Comparison of ENCODE assay signal across 14 cellular contexts in genomic region chr4:3276961-3277360, GRCh38. TPM values are rescaled to one million over a fixed set of nuclear protein-coding genes. Genes with fewer than 3 reads are reported as not detected.
DNase-seq lines count a peak whose midpoint lies in the region; ATAC-seq, FAIRE-seq and TF ChIP-seq lines count a peak whose summit lies in the region.
"Had no signal": no experiment of that assay in that cellular context is flagged by ENCODE, and none has a peak within 500 bp of the region (broad histone marks: within the 10 kb centered on the region; RNA-seq: fewer than 3 reads in every experiment).

No MANE protein-coding gene starts in this region.

- no peak for TF ChIP-seq RAD21 in HepG2 (CRISPR knock-in tag; IDR thresholded peaks at IDR 0.05)

- H3K9me3 ChIP-seq in HepG2 (ENCODE audit: low read length) = no peaks in the 10 kb centered on the region
- H3K9me3 ChIP-seq: mucosa of descending colon had no signal

- no peak for TF ChIP-seq CTCF in HepG2 (CRISPR knock-in tag; IDR thresholded peaks at IDR 0.05)

- TF ChIP-seq EP300 in HepG2 (IDR thresholded peaks at IDR 0.05; ENCODE audit: low read depth in 2 of 2, low read length in 2 of 2) (no peak), HepG2 (CRISPR knock-in tag; IDR thresholded peaks at IDR 0.05; ENCODE audit: borderline replicate concordance) (no peak)

- no peaks in the 10 kb centered on the region for H4K20me1 ChIP-seq in HepG2 (ENCODE audit: insufficient read depth, low read length)

- 49% methylated on average over 9 of the region's 9 CpGs for WGBS in HepG2 (ENCODE audit: low lambda C conversion rate)

- H3K36me3 ChIP-seq in HepG2 (replicated peaks in 1 of 2; ENCODE audit: control insufficient read depth in 1 of 2, insufficient read depth in 2 of 2, low read length in 2 of 2) = no peaks in the 10 kb centered on the region

- H3K9ac ChIP-seq in HepG2 (ENCODE audit: insufficient read depth, low read depth, low read length) = no peak overlapping the region

- no peak overlapping the region for H3K4me3 ChIP-seq in HepG2 (replicated peaks in 1 of 3; ENCODE audit: insufficient read depth in 1 of 3, low read depth in 2 of 3, low read length in 3 of 3)
- H3K4me3 ChIP-seq: mucosa of descending colon had no signal

- TF ChIP-seq POLR2A in H54 (IDR thresholded peaks at IDR 0.05; ENCODE audit: low read depth, low read length) = no peak
- TF ChIP-seq POLR2A in HepG2 (IDR thresholded peaks at IDR 0.05; ENCODE audit: insufficient read depth in 1 of 2, low read depth in 2 of 2, low read length in 2 of 2) = no peak

- in situ Hi-C loops in HepG2 (cut with HindIII; ENCODE audit: extremely low pct_ligation_motif_present, low pct_unique_long_range_greater_than_20kb) = no loop called here

- peaks cover 7% of the 10 kb centered on the region for H3K4me1 Mint-ChIP-seq in T-helper 2 cell treated with Interferon-gamma antibody and Interleukin-4, amounts not matched to agents 5 μg/mL and 100 μg/mL, for 36 hours (ENCODE audit: low read depth)
- H3K4me1 Mint-ChIP-seq: activated naive CD8-positive, alpha-beta T cell treated with anti-CD3 and anti-CD28 coated beads, Interleukin-2, amount 50 U/mL, for 24 hours had no signal

- no peak overlapping the region for H3K27ac ChIP-seq in HepG2 (ENCODE audit: extremely low read length, insufficient read depth, low read length)
- H3K27ac ChIP-seq: VCaP had no signal

- CTCF ChIA-PET in HepG2 (lab: Yijun Ruan, JAX; ENCODE audit: low intra/inter-chr PET ratio, low total read pairs) = no interaction called here

- POLR2A ChIA-PET in HepG2 (lab: Yijun Ruan, JAX) = no interaction called here

- no peak for ATAC-seq in HepG2
- ATAC-seq in GM18519 (IDR thresholded peaks at IDR 0.05; ENCODE audit: low FRiP score, unreplicated experiment) = no peak
- ATAC-seq: activated naive CD8-positive, alpha-beta T cell treated with anti-CD3 and anti-CD28 coated beads, Interleukin-2, amount 50 U/mL, for 24 hours; mucosa of descending colon; SK-N-SH treated with all-trans-retinoic acid at 6 μM for 48 hours; stimulated activated naive CD8-positive, alpha-beta T cell treated with anti-CD3 and anti-CD28 coated beads, Interleukin-15, Interleukin-2, amounts not matched to agents 100 U/mL and 50 U/mL, for 24 hours had no signal

- no peaks in the 10 kb centered on the region for H3K79me2 ChIP-seq in HepG2 (ENCODE audit: insufficient read depth, low read length)

- no peaks in the 10 kb centered on the region for H3K4me1 ChIP-seq in HepG2 (ENCODE audit: insufficient read depth, low read length)

- FAIRE-seq in H54 (lab: Jason Lieb, UNC) (peak; percentile 85), HepG2 (lab: Jason Lieb, UNC) (no peak)

- H3K27me3 ChIP-seq in HepG2 (ENCODE audit: control insufficient read depth in 1 of 2, insufficient read depth in 2 of 2, low read length in 2 of 2) = peaks cover 1 to 9% of the 10 kb centered on the region in 2 experiments; a peak in 4 of 5 replicates

- intact Hi-C loops in head of caudate nucleus (cut with DNase I) (no loop called here), HepG2 (cut with micrococcal nuclease; ENCODE audit: unreplicated experiment) (no loop called here)

- H3K9me3 Mint-ChIP-seq in T-helper 2 cell treated with Interferon-gamma antibody and Interleukin-4, amounts not matched to agents 5 μg/mL and 100 μg/mL, for 36 hours = no peaks in the 10 kb centered on the region

- no peak for DNase-seq in H54 (ENCODE audit: insufficient read length, low spot score)
- DNase-seq in activated CD8-positive, alpha-beta memory T cell treated with anti-CD3 and anti-CD28 coated beads, Interleukin-2, amount 50 U/mL, for 48 hours = peak; percentile 34
- DNase-seq in head of caudate nucleus = peak in 33 of 42 donors; percentile 17 to 84 (median 54)
- peak; percentile 1 for DNase-seq in stimulated activated CD8-positive, alpha-beta memory T cell treated with anti-CD3 and anti-CD28 coated beads, Interleukin-4, amount 100 ng/mL, for 48 hours
- DNase-seq in T-helper 2 cell treated with Interferon-gamma antibody and Interleukin-4, amounts not matched to agents 5 μg/mL and 100 μg/mL, for 36 hours (ENCODE audit: low spot score) = no peak
- DNase-seq in HepG2 (ENCODE audit: low spot score) = no peak
- DNase-seq: activated naive CD8-positive, alpha-beta T cell treated with anti-CD3 and anti-CD28 coated beads, Interleukin-2, amount 50 U/mL, for 24 hours; mucosa of descending colon; NCI-H1092; stimulated activated CD4-positive, alpha-beta T cell treated with anti-CD3 and anti-CD28 coated beads, Interleukin-4, amount 100 ng/mL, for 4 hours; stimulated activated naive CD8-positive, alpha-beta T cell treated with anti-CD3 and anti-CD28 coated beads, Interleukin-15, Interleukin-2, amounts not matched to agents 100 U/mL and 50 U/mL, for 24 hours had no signal

- no peak overlapping the region for H3K4me3 Mint-ChIP-seq in T-helper 2 cell treated with Interferon-gamma antibody and Interleukin-4, amounts not matched to agents 5 μg/mL and 100 μg/mL, for 36 hours
- H3K4me3 Mint-ChIP-seq: activated naive CD8-positive, alpha-beta T cell treated with anti-CD3 and anti-CD28 coated beads, Interleukin-2, amount 50 U/mL, for 24 hours had no signal

- no peak overlapping the region for H2AFZ ChIP-seq in HepG2 (ENCODE audit: low read length)

- no TSS peak for BruUV-seq in HepG2 (replicated peaks; lab: Mats Ljungman, UMichigan)

- peaks cover 2% of the 10 kb centered on the region for H3K36me3 Mint-ChIP-seq in T-helper 2 cell treated with Interferon-gamma antibody and Interleukin-4, amounts not matched to agents 5 μg/mL and 100 μg/mL, for 36 hours (ENCODE audit: low read depth)

- H3K27ac Mint-ChIP-seq in T-helper 2 cell treated with Interferon-gamma antibody and Interleukin-4, amounts not matched to agents 5 μg/mL and 100 μg/mL, for 36 hours = no peak overlapping the region
- H3K27ac Mint-ChIP-seq: activated naive CD8-positive, alpha-beta T cell treated with anti-CD3 and anti-CD28 coated beads, Interleukin-2, amount 50 U/mL, for 24 hours had no signal

- no peak overlapping the region for H3K4me2 ChIP-seq in HepG2 (ENCODE audit: low read depth, low read length)

- H3K27me3 Mint-ChIP-seq in T-helper 2 cell treated with Interferon-gamma antibody and Interleukin-4, amounts not matched to agents 5 μg/mL and 100 μg/mL, for 36 hours (ENCODE audit: low read depth) = peaks cover 32% of the 10 kb centered on the region

TF ChIP-seq in HepG2, 621 proteins besides CTCF, POLR2A, EP300 and RAD21 (continues in another document):
- no peak for TF ChIP-seq ZNF558 (CRISPR knock-in tag; IDR thresholded peaks at IDR 0.05; ENCODE audit: borderline replicate concordance)

RNA-seq across cellular contexts. Expression of gene RGS12, which starts 15.9 kb away (rescaled TPM):
- total RNA-seq in HepG2 (2016; rRNA removed; fragmentation: Illumina TruSeq; extraction: Trizol) = 18.2 and 21.0 TPM in 2 replicates
- total RNA-seq in HepG2 (2016; cell fraction: cytosol; rRNA removed; fragmentation: Illumina TruSeq; extraction: Trizol; ENCODE audit: low read depth) = 9.3 and 11.0 TPM in 2 replicates
- total RNA-seq in HepG2 (2016; cell fraction: insoluble cytoplasmic fraction; rRNA removed; fragmentation: Illumina TruSeq; extraction: Trizol) = 16.0 and 24.7 TPM in 2 replicates
- 16.1 and 18.9 TPM in 2 replicates for total RNA-seq in HepG2 (2016; cell fraction: membrane; rRNA removed; fragmentation: Illumina TruSeq; extraction: Trizol)
- total RNA-seq in HepG2 (2016; cell fraction: nucleus; rRNA removed; fragmentation: Illumina TruSeq; extraction: Trizol) = 21.7 and 25.1 TPM in 2 replicates
- 27.7 and 35.5 TPM in 2 replicates for polyA plus RNA-seq in HepG2 (2011; rRNA removed)
- 11.1 and 23.9 TPM in 2 replicates for polyA plus RNA-seq in HepG2 (2011; cell fraction: cytosol; rRNA removed)
- polyA plus RNA-seq in HepG2 (2011; cell fraction: nucleus; rRNA removed) = 115 and 118 TPM in 2 replicates
- 37.4 and 43.4 TPM in 2 replicates for polyA plus RNA-seq in HepG2 (2012)
- polyA plus RNA-seq in HepG2 (2016; cell fraction: cytosol; fragmentation: Illumina TruSeq; extraction: Trizol; ENCODE audit: low read depth) = 2.0 and 3.4 TPM in 2 replicates
- 17.8 and 20.5 TPM in 2 replicates for polyA plus RNA-seq in HepG2 (2016; cell fraction: insoluble cytoplasmic fraction; fragmentation: Illumina TruSeq; extraction: Trizol; ENCODE audit: low read depth)
- 5.5 and 5.6 TPM in 2 replicates for polyA plus RNA-seq in HepG2 (2016; cell fraction: membrane; fragmentation: Illumina TruSeq; extraction: Trizol; ENCODE audit: low read depth)
- 51.0 and 56.7 TPM in 2 replicates for polyA plus RNA-seq in HepG2 (2016; cell fraction: nucleus; fragmentation: Illumina TruSeq; extraction: Trizol; ENCODE audit: insufficient read depth, low read depth)
- 4.5 and 52.2 TPM in 2 replicates for polyA minus RNA-seq in HepG2 (2011; rRNA and poly(A)+ RNA removed; ENCODE audit: low replicate concordance)
- 14.2 and 24.5 TPM in 2 replicates for polyA minus RNA-seq in HepG2 (2011; cell fraction: cytosol; rRNA and poly(A)+ RNA removed)
- polyA minus RNA-seq in HepG2 (2011; cell fraction: nucleus; rRNA and poly(A)+ RNA removed) = 45.0 and 59.1 TPM in 2 replicates

RNA-seq across cellular contexts. Expression of gene MSANTD1, which starts 28.0 kb away (rescaled TPM):
- total RNA-seq in HepG2 (2016; rRNA removed; fragmentation: Illumina TruSeq; extraction: Trizol) = 0.10 and 0.22 TPM in 2 replicates
- 0.09 and 0.20 TPM in 2 replicates for total RNA-seq in HepG2 (2016; cell fraction: cytosol; rRNA removed; fragmentation: Illumina TruSeq; extraction: Trizol; ENCODE audit: low read depth)
- 0.19 TPM in 1 of 2 replicates, not detected in the other for total RNA-seq in HepG2 (2016; cell fraction: insoluble cytoplasmic fraction; rRNA removed; fragmentation: Illumina TruSeq; extraction: Trizol)
- 0.25 TPM in 1 of 2 replicates, not detected in the other for total RNA-seq in HepG2 (2016; cell fraction: membrane; rRNA removed; fragmentation: Illumina TruSeq; extraction: Trizol)
- total RNA-seq in HepG2 (2016; cell fraction: nucleus; rRNA removed; fragmentation: Illumina TruSeq; extraction: Trizol) = 0.59 TPM in 1 of 2 replicates, not detected in the other
- polyA plus RNA-seq in HepG2 (2011; rRNA removed) = 0.39 and 0.40 TPM in 2 replicates
- 0.05 and 0.34 TPM in 2 replicates for polyA plus RNA-seq in HepG2 (2011; cell fraction: cytosol; rRNA removed)
- 2.2 and 3.5 TPM in 2 replicates for polyA plus RNA-seq in HepG2 (2011; cell fraction: nucleus; rRNA removed)
- 0.40 and 0.65 TPM in 2 replicates for polyA plus RNA-seq in HepG2 (2012)
- 0.10 and 0.12 TPM in 2 replicates for polyA plus RNA-seq in HepG2 (2016; cell fraction: cytosol; fragmentation: Illumina TruSeq; extraction: Trizol; ENCODE audit: low read depth)
- 0.16 TPM in 1 of 2 replicates, not detected in the other for polyA plus RNA-seq in HepG2 (2016; cell fraction: insoluble cytoplasmic fraction; fragmentation: Illumina TruSeq; extraction: Trizol; ENCODE audit: low read depth)
- 0.07 and 0.08 TPM in 2 replicates for polyA plus RNA-seq in HepG2 (2016; cell fraction: membrane; fragmentation: Illumina TruSeq; extraction: Trizol; ENCODE audit: low read depth)
- polyA plus RNA-seq in HepG2 (2016; cell fraction: nucleus; fragmentation: Illumina TruSeq; extraction: Trizol; ENCODE audit: insufficient read depth, low read depth) = 0.36 and 0.65 TPM in 2 replicates
- 0.14 and 1.0 TPM in 2 replicates for polyA minus RNA-seq in HepG2 (2011; rRNA and poly(A)+ RNA removed; ENCODE audit: low replicate concordance)
- not detected in 2 replicates for polyA minus RNA-seq in HepG2 (2011; cell fraction: cytosol; rRNA and poly(A)+ RNA removed)
- 1.9 and 2.0 TPM in 2 replicates for polyA minus RNA-seq in HepG2 (2011; cell fraction: nucleus; rRNA and poly(A)+ RNA removed)

Comparison
In these comparisons a context has a peak if more than half of its experiments do, and no peak if none do; other contexts are left out.
1. DNase-seq: peak in activated CD8-positive, alpha-beta memory T cell treated with anti-CD3 and anti-CD28 coated beads, Interleukin-2, amount 50 U/mL, for 48 hours (single experiment), head of caudate nucleus (33 of 42) and stimulated activated CD8-positive, alpha-beta memory T cell treated with anti-CD3 and anti-CD28 coated beads, Interleukin-4, amount 100 ng/mL, for 48 hours (single experiment); none in H54 (single experiment), T-helper 2 cell treated with Interferon-gamma antibody and Interleukin-4, amounts not matched to agents 5 μg/mL and 100 μg/mL, for 36 hours (single experiment) and HepG2 (single experiment).